20 cellular contexts compared by ENCODE assay signal in genomic region chr14:50407089-50407813, GRCh38.
"Had no signal": no experiment of that assay in that cellular context is flagged by ENCODE, and none has a peak within 500 bp of the region (broad histone marks: within the 10 kb centered on the region; RNA-seq: fewer than 3 reads in every experiment).

No MANE protein-coding gene starts in this region.

- H3K4me3 ChIP-seq: cardiac muscle cell, left ventricle myocardium inferior, psoas muscle, right atrium auricular region, upper lobe of left lung had no signal

- DNase-seq: activated CD4-positive, alpha-beta T cell treated with anti-CD3 and anti-CD28 coated beads for 1 hour; activated CD4-positive, alpha-beta T cell treated with anti-CD3 and anti-CD28 coated beads, Interleukin-2, amount 50 U/mL, for 1 hour; activated CD8-positive, alpha-beta T cell treated with anti-CD3 and anti-CD28 coated beads, Interleukin-2, amount 10 ng/mL, durations not matched to agents 7 days and 5 days; activated naive CD4-positive, alpha-beta T cell treated with Interleukin-2 at 50 U/mL for 16 hours; activated naive CD8-positive, alpha-beta T cell treated with anti-CD3 and anti-CD28 coated beads for 36 hours; amygdala; effector CD8-positive, alpha-beta T cell; foreskin keratinocyte; left ventricle myocardium inferior; mammary epithelial cell; midbrain; natural killer cell; psoas muscle; stimulated activated CD4-positive, alpha-beta T cell treated with anti-CD3 and anti-CD28 coated beads, Interleukin-4, amount 100 ng/mL, for 24 hours; stimulated activated naive CD4-positive, alpha-beta T cell treated with Interleukin-2 at 50 U/mL for 16 hours; T-helper 9 cell; upper lobe of left lung had no signal

- H3K27ac Mint-ChIP-seq: activated CD8-positive, alpha-beta T cell treated with anti-CD3 and anti-CD28 coated beads, Interleukin-2, amount 10 ng/mL, durations not matched to agents 7 days and 5 days; activated naive CD8-positive, alpha-beta T cell treated with anti-CD3 and anti-CD28 coated beads for 36 hours; dendritic cell treated with granulocyte-macrophage colony-stimulating factor and Interleukin-4, amounts not matched to agents 40 ng/mL and 50 ng/mL, for 4 days; natural killer cell had no signal

- H3K9me3 ChIP-seq: left ventricle myocardium inferior, psoas muscle, right atrium auricular region, upper lobe of left lung had no signal

- H3K36me3 Mint-ChIP-seq: natural killer cell had no signal

- H3K4me1 ChIP-seq: foreskin keratinocyte, psoas muscle, right atrium auricular region had no signal

- H3K36me3 ChIP-seq: cardiac muscle cell, left ventricle myocardium inferior, right atrium auricular region, upper lobe of left lung had no signal

- ATAC-seq: activated CD8-positive, alpha-beta T cell treated with anti-CD3 and anti-CD28 coated beads, Interleukin-2, amount 10 ng/mL, durations not matched to agents 7 days and 5 days; foreskin keratinocyte; natural killer cell; psoas muscle had no signal

- H3K4me3 Mint-ChIP-seq: activated CD8-positive, alpha-beta T cell treated with anti-CD3 and anti-CD28 coated beads, Interleukin-2, amount 10 ng/mL, durations not matched to agents 7 days and 5 days; activated naive CD8-positive, alpha-beta T cell treated with anti-CD3 and anti-CD28 coated beads for 36 hours; dendritic cell treated with granulocyte-macrophage colony-stimulating factor and Interleukin-4, amounts not matched to agents 40 ng/mL and 50 ng/mL, for 4 days; natural killer cell had no signal

- H3K27me3 ChIP-seq: cardiac muscle cell, foreskin keratinocyte, right atrium auricular region, upper lobe of left lung had no signal

- H3K9me3 Mint-ChIP-seq: natural killer cell had no signal

- H3K27me3 Mint-ChIP-seq: activated naive CD8-positive, alpha-beta T cell treated with anti-CD3 and anti-CD28 coated beads for 36 hours; dendritic cell treated with granulocyte-macrophage colony-stimulating factor and Interleukin-4, amounts not matched to agents 40 ng/mL and 50 ng/mL, for 4 days had no signal

- H3K27ac ChIP-seq: cardiac muscle cell, foreskin keratinocyte, left ventricle myocardium inferior, psoas muscle, right atrium auricular region, upper lobe of left lung had no signal

- H3K4me1 Mint-ChIP-seq: activated naive CD8-positive, alpha-beta T cell treated with anti-CD3 and anti-CD28 coated beads for 36 hours had no signal
